ENCODE assay signal across 1 cellular context in genomic region chr15:50765202-50765967, GRCh38.
A peak's percentile ranks its signal among the peaks of the same experiment; 100 is the strongest.
TF ChIP-seq lines count a peak whose summit lies in the region.

Gene SPPL2A (minus strand): TSS chr15:50765706. CDS start chr15:50765533, 173 bp downstream.

TF ChIP-seq in K562, 482 proteins besides CTCF, POLR2A, EP300 and RAD21 (continued from another document and continues in another):
- peak; percentile 31 to 75; a peak in 2 of 4 replicates for TF ChIP-seq MNT (conservative IDR thresholded peaks at IDR 0.05)
- no peak for TF ChIP-seq RERE (CRISPR knock-in tag; IDR thresholded peaks at IDR 0.05; ENCODE audit: borderline replicate concordance)
- no peak for TF ChIP-seq PPARD (CRISPR knock-in tag; IDR thresholded peaks at IDR 0.05)
- TF ChIP-seq SP1 (CRISPR knock-in tag; IDR thresholded peaks at IDR 0.05), result peak; percentile 22; the same call in 1 of the 2 replicates
- TF ChIP-seq VEZF1 (CRISPR knock-in tag; IDR thresholded peaks at IDR 0.05), result peak; percentile 94
- no peak for TF ChIP-seq XRCC5 (IDR thresholded peaks at IDR 0.05; ENCODE audit: low read depth, low read length)
- TF ChIP-seq HNRNPUL1 (IDR thresholded peaks at IDR 0.05; ENCODE audit: low read length), result no peak
- TF ChIP-seq ZNF274 (IDR thresholded peaks at IDR 0.05; ENCODE audit: borderline replicate concordance, low read depth, low read length), result no peak
- no peak for TF ChIP-seq HMBOX1 (IDR thresholded peaks at IDR 0.05)
- no peak for TF ChIP-seq HBP1 (CRISPR knock-in tag; IDR thresholded peaks at IDR 0.05)
- no peak for TF ChIP-seq ZBTB12 (CRISPR knock-in tag; IDR thresholded peaks at IDR 0.05)
- TF ChIP-seq MTF1 (CRISPR knock-in tag; IDR thresholded peaks at IDR 0.05; ENCODE audit: borderline replicate concordance), result no peak
- no peak for TF ChIP-seq MCM2 (IDR thresholded peaks at IDR 0.05; ENCODE audit: low read depth)
- TF ChIP-seq MYNN (IDR thresholded peaks at IDR 0.05), result no peak; the same call in none of the 2 replicates
- TF ChIP-seq MYNN (CRISPR knock-in tag; IDR thresholded peaks at IDR 0.05), result no peak
- TF ChIP-seq NCOA2 (IDR thresholded peaks at IDR 0.05; ENCODE audit: partially characterized antibody in 2 of 2), result no peak
- 0 out of 2 replicates have a peak, but pooled peaks have one; percentile 66 for TF ChIP-seq ZNF24 (IDR thresholded peaks at IDR 0.05)
- peak; percentile 46; the same call in 1 of the 2 replicates for TF ChIP-seq ZNF592 (IDR thresholded peaks at IDR 0.05)
- peak; percentile 96 for TF ChIP-seq POLR2G (IDR thresholded peaks at IDR 0.05; ENCODE audit: low read depth, low read length)
- TF ChIP-seq TAF15 (IDR thresholded peaks at IDR 0.05; ENCODE audit: low read depth, low read length), result no peak
- TF ChIP-seq TGIF2 (CRISPR knock-in tag; IDR thresholded peaks at IDR 0.05), result peak; percentile 85; the same call in 1 of the 2 replicates
- TF ChIP-seq MXD1 (CRISPR knock-in tag; IDR thresholded peaks at IDR 0.05; ENCODE audit: borderline replicate concordance, poor library complexity, severe bottlenecking), result no peak
- TF ChIP-seq CBX1 (IDR thresholded peaks at IDR 0.05; ENCODE audit: low read depth), result peak; percentile 85
- TF ChIP-seq SRSF9 (IDR thresholded peaks at IDR 0.05; ENCODE audit: borderline replicate concordance, low read depth, low read length), result no peak
- no peak for TF ChIP-seq RFX1 (IDR thresholded peaks at IDR 0.05)
- no peak for TF ChIP-seq PYGO2 (tag; IDR thresholded peaks at IDR 0.05)
- TF ChIP-seq ZNF384 (IDR thresholded peaks at IDR 0.05; ENCODE audit: low read depth, low read length), result no peak
- TF ChIP-seq MAFK (IDR thresholded peaks at IDR 0.05; ENCODE audit: low read length), result no peak
- TF ChIP-seq ZSCAN32 (CRISPR knock-in tag; IDR thresholded peaks at IDR 0.05), result 0 out of 2 replicates have a peak, but pooled peaks have one; percentile 7
- no peak for TF ChIP-seq MXI1 (IDR thresholded peaks at IDR 0.05; ENCODE audit: low read depth, low read length)
- peak; percentile 79; the same call in 1 of the 2 replicates for TF ChIP-seq ILF3 (IDR thresholded peaks at IDR 0.05; ENCODE audit: borderline replicate concordance)
- TF ChIP-seq NCOA4 (IDR thresholded peaks at IDR 0.05; ENCODE audit: partially characterized antibody), result no peak
- TF ChIP-seq ILK (tag; IDR thresholded peaks at IDR 0.05; ENCODE audit: borderline replicate concordance, low read depth), result no peak
- TF ChIP-seq CHCHD3 (CRISPR knock-in tag; IDR thresholded peaks at IDR 0.05), result no peak
- TF ChIP-seq CREBBP (IDR thresholded peaks at IDR 0.05; ENCODE audit: low read depth, low read length), result no peak
- no peak for TF ChIP-seq NR2F6 (CRISPR knock-in tag; IDR thresholded peaks at IDR 0.05)
- TF ChIP-seq GTF2B (IDR thresholded peaks at IDR 0.05; ENCODE audit: extremely low read depth, insufficient read length), result no peak
- no peak for TF ChIP-seq ZNF239 (CRISPR knock-in tag; IDR thresholded peaks at IDR 0.05)
- TF ChIP-seq HLTF (IDR thresholded peaks at IDR 0.05), result no peak
- TF ChIP-seq U2AF2 (optimal IDR thresholded peaks at IDR 0.05; ENCODE audit: low read depth, low read length), result no peak
- TF ChIP-seq RBM15 (IDR thresholded peaks at IDR 0.05; ENCODE audit: insufficient read depth, low read length), result no peak
- 0 out of 2 replicates have a peak, but pooled peaks have one; percentile 55 for TF ChIP-seq RUNX1 (IDR thresholded peaks at IDR 0.05; ENCODE audit: low read depth)
- no peak for TF ChIP-seq CCAR2 (IDR thresholded peaks at IDR 0.05; ENCODE audit: low read depth, low read length)
- TF ChIP-seq ATF7 (IDR thresholded peaks at IDR 0.05), result peak; percentile 68; the same call in 1 of the 2 replicates
- 0 out of 2 replicates have a peak, but pooled peaks have one; percentile 26 for TF ChIP-seq HNRNPL (IDR thresholded peaks at IDR 0.05; ENCODE audit: low read depth, low read length)
